In genomic region chr20:15248618-15249395, GRCh38 we compare ENCODE assay signal across 20 cellular contexts.
DNase-seq lines count a peak whose midpoint lies in the region; ATAC-seq and TF ChIP-seq lines count a peak whose summit lies in the region.
"Had no signal": no experiment of that assay in that cellular context is flagged by ENCODE, and none has a peak within 500 bp of the region (broad histone marks: within the 10 kb centered on the region; RNA-seq: fewer than 3 reads in every experiment).

No MANE protein-coding gene starts in this region.

- H3K79me2 ChIP-seq in MM.1S (ENCODE audit: low read length) (no peaks in the 10 kb centered on the region), mesendoderm (ENCODE audit: control insufficient read depth, insufficient read depth, low read length) (no peaks in the 10 kb centered on the region)

- no peaks in the 10 kb centered on the region for H3K27me3 Mint-ChIP-seq in stimulated activated memory B cell treated with anti-CD40 and anti-IgM and Interleukin-4, amounts not matched to agents 10 μg/mL and 1 μg/mL and 100 μg/mL, for 72 hours
- H3K27me3 Mint-ChIP-seq: activated naive CD4-positive, alpha-beta T cell treated with anti-CD3 and anti-CD28 coated beads, Interleukin-2, amount 50 U/mL, for 24 hours had no signal

- no peaks in the 10 kb centered on the region for H3K9me3 ChIP-seq in MM.1S (replicated peaks; ENCODE audit: insufficient read depth, low read length)
- H3K9me3 ChIP-seq: BLaER1 treated with 17β-estradiol and CSF1 and Interleukin-3, amounts not matched to agents 10 nM and 100 nM; psoas muscle; testis had no signal

- no peaks in the 10 kb centered on the region for H3F3A ChIP-seq in MM.1S (ENCODE audit: insufficient read depth, low read length)

- H2AFZ ChIP-seq in MM.1S (ENCODE audit: low read length), result no peak overlapping the region

- no peak overlapping the region for H3K4ac ChIP-seq in mesendoderm (ENCODE audit: low read depth, low read length)

- no peaks in the 10 kb centered on the region for H3K4me1 Mint-ChIP-seq in stimulated activated memory B cell treated with anti-CD40 and anti-IgM and Interleukin-4, amounts not matched to agents 10 μg/mL and 1 μg/mL and 100 μg/mL, for 72 hours
- H3K4me1 Mint-ChIP-seq: activated naive CD4-positive, alpha-beta T cell treated with anti-CD3 and anti-CD28 coated beads, Interleukin-2, amount 50 U/mL, for 24 hours had no signal

- no peak overlapping the region; the same call in 1 of the 2 replicates for H3K4me2 ChIP-seq in MM.1S (ENCODE audit: low read depth, low read length)
- H3K4me2 ChIP-seq in mesendoderm (ENCODE audit: low read length), result no peak overlapping the region
- H3K4me2 ChIP-seq: BLaER1 treated with 17β-estradiol and CSF1 and Interleukin-3, amounts not matched to agents 10 nM and 100 nM had no signal

- H4K5ac ChIP-seq in mesendoderm (ENCODE audit: low read length), result no peak overlapping the region

- DNase-seq in GM19238 (ENCODE audit: insufficient read length, low spot score), result peak; percentile 4
- DNase-seq in MM.1S, result peak; percentile 24
- DNase-seq in mesendoderm, result no peak
- DNase-seq in NCI-H2196 (lab: John Stamatoyannopoulos, UW; ENCODE audit: unreplicated experiment), result no peak
- DNase-seq in activated naive CD4-positive, alpha-beta T cell (lab: John Stamatoyannopoulos, UW), result no peak
- DNase-seq: activated CD4-positive, alpha-beta T cell treated with anti-CD3 and anti-CD28 coated beads for 1 hour; DMS79 treated with DMSO at 0.1 percent for 48 hours; KG1; naive B cell; NCI-H1930; NCI-H69; psoas muscle; stimulated activated CD4-positive, alpha-beta T cell treated with anti-CD3 and anti-CD28 coated beads, Interleukin-15, amount 100 ng/mL, for 24 hours; testis had no signal

- H3K18ac ChIP-seq in mesendoderm (ENCODE audit: low read length), result no peak overlapping the region

- H3K23ac ChIP-seq in mesendoderm (ENCODE audit: low read length), result no peak overlapping the region

- H3K9me2 ChIP-seq in MM.1S (replicated peaks; ENCODE audit: insufficient read depth, low read length), result no peaks in the 10 kb centered on the region

- no peak overlapping the region for H2BK120ac ChIP-seq in mesendoderm (ENCODE audit: low read depth, low read length)

- ATAC-seq in HG02610 (IDR thresholded peaks at IDR 0.05; ENCODE audit: unreplicated experiment), result peak; percentile 50
- ATAC-seq in stimulated activated memory B cell treated with anti-CD40 and anti-IgM and Interleukin-4, amounts not matched to agents 10 μg/mL and 1 μg/mL and 100 μg/mL, for 72 hours, result peak; percentile 80
- ATAC-seq: HCT116, psoas muscle had no signal

- H3K36me3 ChIP-seq in MM.1S (replicated peaks; ENCODE audit: insufficient read depth, low read length), result no peaks in the 10 kb centered on the region
- H3K36me3 ChIP-seq in mesendoderm (ENCODE audit: control insufficient read depth, insufficient read depth, low read length), result no peaks in the 10 kb centered on the region
- H3K36me3 ChIP-seq: BLaER1 treated with 17β-estradiol and CSF1 and Interleukin-3, amounts not matched to agents 10 nM and 100 nM had no signal

- no peaks in the 10 kb centered on the region for H4K20me1 ChIP-seq in MM.1S (ENCODE audit: insufficient read depth, low read length)
- H4K20me1 ChIP-seq: BLaER1 treated with 17β-estradiol and CSF1 and Interleukin-3, amounts not matched to agents 10 nM and 100 nM had no signal

- H2AK5ac ChIP-seq in mesendoderm (ENCODE audit: low read length), result no peak overlapping the region

- H3K4me3 ChIP-seq in MM.1S (ENCODE audit: low read length), result no peak overlapping the region
- no peak overlapping the region for H3K4me3 ChIP-seq in mesendoderm (ENCODE audit: low read length)
- H3K4me3 ChIP-seq: BLaER1 treated with 17β-estradiol and CSF1 and Interleukin-3, amounts not matched to agents 10 nM and 100 nM; psoas muscle; testis had no signal

- H3K9ac ChIP-seq in MM.1S (ENCODE audit: low read length) (no peak overlapping the region), mesendoderm (ENCODE audit: low read length) (no peak overlapping the region)
- H3K9ac ChIP-seq: BLaER1 treated with 17β-estradiol and CSF1 and Interleukin-3, amounts not matched to agents 10 nM and 100 nM had no signal

- H3K27me3 ChIP-seq in MM.1S (replicated peaks; ENCODE audit: insufficient read depth, low read length) (no peaks in the 10 kb centered on the region), mesendoderm (ENCODE audit: insufficient read depth, low read length, poor library complexity) (no peaks in the 10 kb centered on the region)
- H3K27me3 ChIP-seq: BLaER1 treated with 17β-estradiol and CSF1 and Interleukin-3, amounts not matched to agents 10 nM and 100 nM; testis had no signal

- no peak overlapping the region for H4K8ac ChIP-seq in mesendoderm (ENCODE audit: low read depth, low read length)

- H3K4me1 ChIP-seq in MM.1S (ENCODE audit: low read length) (0 out of 2 replicates have a peak, but pooled peaks cover 6% of the 10 kb centered on the region), mesendoderm (ENCODE audit: control insufficient read depth, low read depth, low read length) (peaks cover 3% of the 10 kb centered on the region)
- H3K4me1 ChIP-seq: BLaER1 treated with 17β-estradiol and CSF1 and Interleukin-3, amounts not matched to agents 10 nM and 100 nM; psoas muscle; testis had no signal

- WGBS in mesendoderm (ENCODE audit: extremely low coverage, insufficient coverage, low lambda C conversion rate), result no CpG with 5 or more reads among the region's 7 CpGs

- no peak overlapping the region for H3K4me3 Mint-ChIP-seq in stimulated activated memory B cell treated with anti-CD40 and anti-IgM and Interleukin-4, amounts not matched to agents 10 μg/mL and 1 μg/mL and 100 μg/mL, for 72 hours
- H3K4me3 Mint-ChIP-seq: activated naive CD4-positive, alpha-beta T cell treated with anti-CD3 and anti-CD28 coated beads, Interleukin-2, amount 50 U/mL, for 24 hours; T-helper 1 cell treated with Interleukin-12 subunit alpha and Interleukin-12 subunit beta and Interleukin-4 antibody, amounts not matched to agents 30 μg/mL and 1 μg/mL, for 36 hours had no signal

- no peak overlapping the region for H3K27ac ChIP-seq in MM.1S (ENCODE audit: low read length)
- no peak overlapping the region for H3K27ac ChIP-seq in mesendoderm (ENCODE audit: low read depth, low read length)
- H3K27ac ChIP-seq: BLaER1 treated with 17β-estradiol and CSF1 and Interleukin-3, amounts not matched to agents 10 nM and 100 nM; psoas muscle; testis had no signal

- peaks cover 3% of the 10 kb centered on the region for H3K9me3 Mint-ChIP-seq in stimulated activated memory B cell treated with anti-CD40 and anti-IgM and Interleukin-4, amounts not matched to agents 10 μg/mL and 1 μg/mL and 100 μg/mL, for 72 hours
- H3K9me3 Mint-ChIP-seq: T-helper 1 cell treated with Interleukin-12 subunit alpha and Interleukin-12 subunit beta and Interleukin-4 antibody, amounts not matched to agents 30 μg/mL and 1 μg/mL, for 36 hours had no signal

- H2BK5ac ChIP-seq in mesendoderm (ENCODE audit: low read length), result no peak overlapping the region

- no peak overlapping the region for H2BK15ac ChIP-seq in mesendoderm (replicated peaks; ENCODE audit: low read depth)

- peak overlapping the region; percentile 8 for H3K27ac Mint-ChIP-seq in stimulated activated memory B cell treated with anti-CD40 and anti-IgM and Interleukin-4, amounts not matched to agents 10 μg/mL and 1 μg/mL and 100 μg/mL, for 72 hours
- H3K27ac Mint-ChIP-seq: activated naive CD4-positive, alpha-beta T cell treated with anti-CD3 and anti-CD28 coated beads, Interleukin-2, amount 50 U/mL, for 24 hours; naive B cell; T-helper 1 cell treated with Interleukin-12 subunit alpha and Interleukin-12 subunit beta and Interleukin-4 antibody, amounts not matched to agents 30 μg/mL and 1 μg/mL, for 36 hours had no signal

- no peak overlapping the region for H3K56ac ChIP-seq in mesendoderm (ENCODE audit: low read length)

- H3K79me1 ChIP-seq in mesendoderm (ENCODE audit: low read length), result no peaks in the 10 kb centered on the region

- TF ChIP-seq CTCF in MM.1S (IDR thresholded peaks at IDR 0.05; ENCODE audit: low read length), result no peak

- H3K36me3 Mint-ChIP-seq in stimulated activated memory B cell treated with anti-CD40 and anti-IgM and Interleukin-4, amounts not matched to agents 10 μg/mL and 1 μg/mL and 100 μg/mL, for 72 hours, result no peaks in the 10 kb centered on the region
- H3K36me3 Mint-ChIP-seq: activated naive CD4-positive, alpha-beta T cell treated with anti-CD3 and anti-CD28 coated beads, Interleukin-2, amount 50 U/mL, for 24 hours; naive B cell had no signal

Comparison
In these comparisons a context has a peak if more than half of its experiments do, and no peak if none do; other contexts are left out.
1. DNase-seq: peak in GM19238 (single experiment) and MM.1S (single experiment); none in mesendoderm (single experiment), NCI-H2196 (single experiment) and activated naive CD4-positive, alpha-beta T cell (0 of 4).